ENCODE assay signal across 8 cellular contexts in genomic region chr1:234597894-234598293, GRCh38. TPM values are rescaled to one million over a fixed set of nuclear protein-coding genes. Genes with fewer than 3 reads are reported as not detected.
DNase-seq lines count a peak whose midpoint lies in the region; ATAC-seq and TF ChIP-seq lines count a peak whose summit lies in the region.

No MANE protein-coding gene starts in this region.

- no peak overlapping the region for H3K4me3 Mint-ChIP-seq in T-helper 2 cell treated with Interferon-gamma antibody and Interleukin-4, amounts not matched to agents 5 μg/mL and 100 μg/mL, for 36 hours

- no peaks in the 10 kb centered on the region for H3K27me3 Mint-ChIP-seq in T-helper 2 cell treated with Interferon-gamma antibody and Interleukin-4, amounts not matched to agents 5 μg/mL and 100 μg/mL, for 36 hours (ENCODE audit: low read depth)

- DNase-seq in EH (ENCODE audit: low read depth) (peak; percentile 69), Kasumi-1 (lab: John Stamatoyannopoulos, UW) (peak; percentile 82 to 83), breast epithelium (ENCODE audit: low spot score in 2 of 2) (no peak), mucosa of gallbladder (ENCODE audit: low spot score) (peak; percentile 56), vagina (ENCODE audit: extremely low spot score in 2 of 2) (no peak), SW480 (ENCODE audit: low spot score) (no peak)
- peak; percentile 36 for DNase-seq in T-helper 2 cell treated with Interferon-gamma antibody and Interleukin-4, amounts not matched to agents 5 μg/mL and 100 μg/mL, for 36 hours (ENCODE audit: low spot score)

- no peak for ATAC-seq in GM18873 (IDR thresholded peaks at IDR 0.05; ENCODE audit: low FRiP score, unreplicated experiment)

- peaks cover 9% of the 10 kb centered on the region for H3K36me3 Mint-ChIP-seq in T-helper 2 cell treated with Interferon-gamma antibody and Interleukin-4, amounts not matched to agents 5 μg/mL and 100 μg/mL, for 36 hours (ENCODE audit: low read depth)

- intact Hi-C loops in breast epithelium (cut with DNase I; ENCODE audit: low total_unique reads) (no loop called here), vagina (cut with DNase I) (no loop called here)

- TF ChIP-seq POLR2A in breast epithelium (IDR thresholded peaks at IDR 0.05): no peak
- no peak for TF ChIP-seq POLR2A in vagina (IDR thresholded peaks at IDR 0.05)

- no peak overlapping the region for H3K4me3 ChIP-seq in breast epithelium
- H3K4me3 ChIP-seq in vagina: no peak overlapping the region

- H3K27me3 ChIP-seq in breast epithelium: no peaks in the 10 kb centered on the region
- no peaks in the 10 kb centered on the region for H3K27me3 ChIP-seq in vagina

- no peaks in the 10 kb centered on the region for H3K9me3 Mint-ChIP-seq in T-helper 2 cell treated with Interferon-gamma antibody and Interleukin-4, amounts not matched to agents 5 μg/mL and 100 μg/mL, for 36 hours

- peak overlapping the region in 1 of 2 donors; percentile 99 for H3K27ac ChIP-seq in breast epithelium
- peak overlapping the region; percentile 100 for H3K27ac ChIP-seq in vagina

- H3K4me1 ChIP-seq in breast epithelium: peaks cover 0 to 16% of the 10 kb centered on the region in 2 donors
- peaks cover 42% of the 10 kb centered on the region for H3K4me1 ChIP-seq in vagina

- peaks cover 47% of the 10 kb centered on the region for H3K4me1 Mint-ChIP-seq in T-helper 2 cell treated with Interferon-gamma antibody and Interleukin-4, amounts not matched to agents 5 μg/mL and 100 μg/mL, for 36 hours (ENCODE audit: low read depth)

- H3K36me3 ChIP-seq in breast epithelium: no peaks in the 10 kb centered on the region
- H3K36me3 ChIP-seq in vagina: no peaks in the 10 kb centered on the region

- TF ChIP-seq CTCF in breast epithelium (IDR thresholded peaks at IDR 0.05) (peak in 2 of 3 donors; percentile 32 to 42), vagina (IDR thresholded peaks at IDR 0.05) (peak in 1 of 3 experiments; percentile 39)

- no peaks in the 10 kb centered on the region for H3K9me3 ChIP-seq in breast epithelium
- H3K9me3 ChIP-seq in vagina: no peaks in the 10 kb centered on the region

- H3K27ac Mint-ChIP-seq in T-helper 2 cell treated with Interferon-gamma antibody and Interleukin-4, amounts not matched to agents 5 μg/mL and 100 μg/mL, for 36 hours: no peak overlapping the region

RNA-seq across cellular contexts. Expression of gene IRF2BP2, which starts 12.1 kb away (rescaled TPM):
- total RNA-seq in breast epithelium (100 to 1,000 TPM in 1 of 3 donors, 10 to 100 TPM in 2; 60.3 to 108 (median 84.9) TPM), mucosa of gallbladder (231 TPM), vagina (72.9 TPM)

Comparison
In these comparisons a context has a peak if more than half of its experiments do, and no peak if none do; other contexts are left out.
1. DNase-seq: peak in EH (single experiment), Kasumi-1 (2 of 2), T-helper 2 cell treated with Interferon-gamma antibody and Interleukin-4, amounts not matched to agents 5 μg/mL and 100 μg/mL, for 36 hours (single experiment) and mucosa of gallbladder (single experiment); none in breast epithelium (0 of 2), vagina (0 of 2) and SW480 (single experiment).